17 cellular contexts compared by ENCODE assay signal in genomic region chr6:1786455-1787108, GRCh38.
A peak's percentile ranks its signal among the peaks of the same experiment; 100 is the strongest.
DNase-seq lines count a peak whose midpoint lies in the region; ATAC-seq, FAIRE-seq and TF ChIP-seq lines count a peak whose summit lies in the region.
"Had no signal": no experiment of that assay in that cellular context is flagged by ENCODE, and none has a peak within 500 bp of the region (broad histone marks: within the 10 kb centered on the region; RNA-seq: fewer than 3 reads in every experiment).

No MANE protein-coding gene starts in this region.

- no peak for DNase-seq in activated CD4-positive, CD25-positive, alpha-beta regulatory T cell treated with anti-CD3 and anti-CD28 coated beads, Interleukin-2, amount 50 U/mL, for 72 hours
- peak; percentile 36 for DNase-seq in GM18507 (ENCODE audit: extremely low spot score, insufficient read length, low read depth)
- peak; percentile 54 for DNase-seq in HT1080 (ENCODE audit: low read depth)
- no peak for DNase-seq in NK-92 treated with Interleukin-12 subunit alpha and Interleukin-12 subunit beta, amount 100 ng/mL, for 24 hours (lab: John Stamatoyannopoulos, UW)
- no peak for DNase-seq in frontal cortex (ENCODE audit: low spot score in 2 of 2)
- DNase-seq: 8988T; effector CD4-positive, alpha-beta T cell; foreskin fibroblast; HCEC 1CT; lower lobe of right lung; natural killer cell; NCI-H1694 had no signal

- H3K27ac ChIP-seq in gastroesophageal sphincter: no peak overlapping the region
- H3K27ac ChIP-seq: breast epithelium, lower lobe of right lung had no signal

- no peaks in the 10 kb centered on the region for H3K36me3 ChIP-seq in gastroesophageal sphincter
- H3K36me3 ChIP-seq: breast epithelium, lower lobe of right lung had no signal

- H3K4me1 ChIP-seq in gastroesophageal sphincter: no peaks in the 10 kb centered on the region
- H3K4me1 ChIP-seq: breast epithelium had no signal

- TF ChIP-seq EP300 in gastroesophageal sphincter (IDR thresholded peaks at IDR 0.05): no peak

- FAIRE-seq in GM18507 (lab: Jason Lieb, UNC) (peak; percentile 5), frontal cortex (lab: Jason Lieb, UNC) (no peak)
- FAIRE-seq: RCC 7860 had no signal

- no peaks in the 10 kb centered on the region for H3K9me3 ChIP-seq in gastroesophageal sphincter
- H3K9me3 ChIP-seq: breast epithelium, lower lobe of right lung had no signal

- H3K4me3 ChIP-seq in gastroesophageal sphincter: no peak overlapping the region
- H3K4me3 ChIP-seq: breast epithelium, lower lobe of right lung had no signal

- no peak for TF ChIP-seq POLR2A in gastroesophageal sphincter (IDR thresholded peaks at IDR 0.05)

- TF ChIP-seq CTCF in gastroesophageal sphincter (IDR thresholded peaks at IDR 0.05): no peak

- no peaks in the 10 kb centered on the region for H3K27me3 ChIP-seq in gastroesophageal sphincter
- H3K27me3 ChIP-seq: breast epithelium had no signal

- ATAC-seq in activated CD4-positive, CD25-positive, alpha-beta regulatory T cell treated with anti-CD3 and anti-CD28 coated beads, Interleukin-2, amount 50 U/mL, for 24 hours: peak; percentile 95 to 98
- ATAC-seq in esophagus mucosa (peak; percentile 16), gastroesophageal sphincter (no peak)
- ATAC-seq: lower lobe of right lung, natural killer cell had no signal

- 97% methylated on average over 10 to 12 of the region's 12 CpGs for WGBS in gastroesophageal sphincter (ENCODE audit: low coverage in 1 of 2), 2 donors

Comparison
In these comparisons a context has a peak if more than half of its experiments do, and no peak if none do; other contexts are left out.
1. DNase-seq: peak in GM18507 (single experiment) and HT1080 (single experiment); none in activated CD4-positive, CD25-positive, alpha-beta regulatory T cell treated with anti-CD3 and anti-CD28 coated beads, Interleukin-2, amount 50 U/mL, for 72 hours (single experiment), NK-92 treated with Interleukin-12 subunit alpha and Interleukin-12 subunit beta, amount 100 ng/mL, for 24 hours (single experiment) and frontal cortex (0 of 2).